In the genomic region with DNA sequence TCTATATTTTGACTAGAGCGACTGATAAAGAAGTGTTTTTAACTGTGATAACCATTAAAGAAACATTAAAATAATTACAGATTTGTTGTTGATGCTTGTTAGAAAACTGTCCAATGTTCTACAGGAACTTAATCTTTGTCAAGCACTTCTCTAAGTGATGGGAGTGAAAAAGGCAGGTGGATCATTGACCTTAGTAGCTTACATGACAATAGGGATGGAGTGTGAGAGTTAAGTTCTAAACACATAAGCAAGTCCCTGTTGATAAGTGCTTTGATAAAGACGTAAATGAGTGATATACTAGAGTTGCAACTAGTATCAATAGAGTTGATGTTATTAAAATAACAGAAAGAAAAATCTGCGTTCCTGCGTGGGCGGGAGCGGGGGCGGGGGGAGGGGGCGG, we compare ENCODE assay signal across 24 cellular contexts.
"Had no signal": no experiment of that assay in that cellular context is flagged by ENCODE, and none has a peak within 500 bp of the region (broad histone marks: within the 10 kb centered on the region; RNA-seq: fewer than 3 reads in every experiment).

No MANE protein-coding gene starts in this region.

- H3K27me3 Mint-ChIP-seq: activated CD4-positive, alpha-beta memory T cell treated with anti-CD3 and anti-CD28 coated beads for 36 hours; activated CD4-positive, alpha-beta T cell treated with anti-CD3 and anti-CD28 coated beads, Interleukin-2, amount 10 ng/mL, durations not matched to agents 7 days and 5 days; activated naive CD8-positive, alpha-beta T cell treated with anti-CD3 and anti-CD28 coated beads, Interleukin-2, amount 50 U/mL, for 24 hours; T-cell had no signal

- H3K4me3 ChIP-seq: ascending aorta, body of pancreas, Peyer's patch, SJSA1 had no signal

- H3K9me3 ChIP-seq: ascending aorta, body of pancreas, Peyer's patch, SJSA1 had no signal

- H3K4me1 Mint-ChIP-seq: activated CD4-positive, alpha-beta T cell treated with anti-CD3 and anti-CD28 coated beads, Interleukin-2, amount 10 ng/mL, durations not matched to agents 7 days and 5 days; activated naive CD8-positive, alpha-beta T cell treated with anti-CD3 and anti-CD28 coated beads, Interleukin-2, amount 50 U/mL, for 24 hours; T-cell had no signal

- H3K36me3 ChIP-seq: ascending aorta, Peyer's patch, SJSA1 had no signal

- H3K27ac Mint-ChIP-seq: activated CD4-positive, alpha-beta memory T cell treated with anti-CD3 and anti-CD28 coated beads for 36 hours; activated CD4-positive, alpha-beta T cell treated with anti-CD3 and anti-CD28 coated beads, Interleukin-2, amount 10 ng/mL, durations not matched to agents 7 days and 5 days; activated naive CD4-positive, alpha-beta T cell treated with anti-CD3 and anti-CD28 coated beads, Interleukin-2, amount 50 U/mL, for 72 hours; activated naive CD8-positive, alpha-beta T cell treated with anti-CD3 and anti-CD28 coated beads, Interleukin-2, amount 50 U/mL, for 24 hours; T-cell had no signal

- ATAC-seq: activated naive CD4-positive, alpha-beta T cell treated with anti-CD3 and anti-CD28 coated beads, Interleukin-2, amount 50 U/mL, for 72 hours; activated naive CD8-positive, alpha-beta T cell treated with anti-CD3 and anti-CD28 coated beads, Interleukin-2, amount 50 U/mL, for 24 hours; activated T-cell treated with anti-CD3 and anti-CD28 coated beads, Interleukin-2, amount 50 U/mL, for 4 hours; body of pancreas; T-cell had no signal

- H3K36me3 Mint-ChIP-seq: activated CD4-positive, alpha-beta memory T cell treated with anti-CD3 and anti-CD28 coated beads for 36 hours; activated naive CD4-positive, alpha-beta T cell treated with anti-CD3 and anti-CD28 coated beads, Interleukin-2, amount 50 U/mL, for 72 hours; T-cell had no signal

- DNase-seq: activated CD4-positive, alpha-beta memory T cell treated with anti-CD3 and anti-CD28 coated beads for 36 hours; activated CD4-positive, alpha-beta T cell treated with anti-CD3 and anti-CD28 coated beads, Interleukin-2, amount 10 ng/mL, durations not matched to agents 7 days and 5 days; activated CD4-positive, CD25-positive, alpha-beta regulatory T cell; activated CD8-positive, alpha-beta memory T cell treated with anti-CD3 and anti-CD28 coated beads for 24 hours; activated effector memory CD4-positive, alpha-beta T cell treated with anti-CD3 and anti-CD28 coated beads, Interleukin-2, amount 50 U/mL, for 16 hours; activated naive CD4-positive, alpha-beta T cell treated with Interleukin-2 at 50 U/mL for 16 hours; activated naive CD8-positive, alpha-beta T cell treated with anti-CD3 and anti-CD28 coated beads, Interleukin-2, amount 50 U/mL, for 24 hours; activated T-cell treated with anti-CD3 and anti-CD28 coated beads, Interleukin-2, amount 50 U/mL, for 4 hours; amniotic stem cell; body of pancreas; central memory CD4-positive, alpha-beta T cell; KG1; NCI-H1048; NCI-H2029; NCI-H2171; NCI-H345; Peyer's patch; SHP77; T-cell; T-helper 2 cell; T1000 had no signal

- H3K4me3 Mint-ChIP-seq: activated CD4-positive, alpha-beta memory T cell treated with anti-CD3 and anti-CD28 coated beads for 36 hours; activated CD4-positive, alpha-beta T cell treated with anti-CD3 and anti-CD28 coated beads, Interleukin-2, amount 10 ng/mL, durations not matched to agents 7 days and 5 days; activated naive CD8-positive, alpha-beta T cell treated with anti-CD3 and anti-CD28 coated beads, Interleukin-2, amount 50 U/mL, for 24 hours; activated T-cell treated with anti-CD3 and anti-CD28 coated beads, Interleukin-2, amount 50 U/mL, for 4 hours; T-cell had no signal

- H3K27me3 ChIP-seq: ascending aorta, body of pancreas, Peyer's patch, SJSA1 had no signal

- H3K4me1 ChIP-seq: ascending aorta, body of pancreas, Peyer's patch, SJSA1 had no signal

- H3K9me3 Mint-ChIP-seq: activated CD4-positive, alpha-beta T cell treated with anti-CD3 and anti-CD28 coated beads, Interleukin-2, amount 10 ng/mL, durations not matched to agents 7 days and 5 days; activated T-cell treated with anti-CD3 and anti-CD28 coated beads, Interleukin-2, amount 50 U/mL, for 4 hours had no signal

- H3K27ac ChIP-seq: ascending aorta, body of pancreas, Peyer's patch, SJSA1 had no signal
